In genomic region chr20:43508106-43508505, GRCh38 we compare ENCODE assay signal across 9 cellular contexts. TPM values are rescaled to one million over a fixed set of nuclear protein-coding genes. Genes with fewer than 3 reads are reported as not detected.
DNase-seq lines count a peak whose midpoint lies in the region; ATAC-seq and TF ChIP-seq lines count a peak whose summit lies in the region.
"Had no signal": no experiment of that assay in that cellular context is flagged by ENCODE, and none has a peak within 500 bp of the region (broad histone marks: within the 10 kb centered on the region; RNA-seq: fewer than 3 reads in every experiment).

No MANE protein-coding gene starts in this region.

- no peak for ATAC-seq in central memory CD8-positive, alpha-beta T cell (replicated peaks; ENCODE audit: extremely low read depth, poor library complexity, severe bottlenecking)
- no peak for ATAC-seq in GM21723 (IDR thresholded peaks at IDR 0.05; ENCODE audit: unreplicated experiment)

- H3K27me3 Mint-ChIP-seq in central memory CD8-positive, alpha-beta T cell = peaks cover 60% of the 10 kb centered on the region
- peaks cover 55% of the 10 kb centered on the region for H3K27me3 Mint-ChIP-seq in mesothelial cell of epicardium (ENCODE audit: low read depth)

- H3K36me3 Mint-ChIP-seq in central memory CD8-positive, alpha-beta T cell (ENCODE audit: insufficient read depth) = peaks cover 2% of the 10 kb centered on the region
- no peaks in the 10 kb centered on the region for H3K36me3 Mint-ChIP-seq in mesothelial cell of epicardium

- peak overlapping the region; percentile 55 for H3K4me3 Mint-ChIP-seq in central memory CD8-positive, alpha-beta T cell
- peak overlapping the region; percentile 76 for H3K4me3 Mint-ChIP-seq in mesothelial cell of epicardium

- no peaks in the 10 kb centered on the region for H3K9me3 Mint-ChIP-seq in central memory CD8-positive, alpha-beta T cell
- H3K9me3 Mint-ChIP-seq in mesothelial cell of epicardium = no peaks in the 10 kb centered on the region

- TF ChIP-seq CTCF in mesothelial cell of epicardium (IDR thresholded peaks at IDR 0.05; ENCODE audit: unreplicated experiment) = no peak

- no peak overlapping the region for H3K27ac Mint-ChIP-seq in central memory CD8-positive, alpha-beta T cell (ENCODE audit: low read depth)
- H3K27ac Mint-ChIP-seq in mesothelial cell of epicardium = no peak overlapping the region

- DNase-seq in stimulated activated CD4-positive, alpha-beta T cell treated with anti-CD3 and anti-CD28 coated beads, Interleukin-15, amount 100 ng/mL, for 24 hours = peak; percentile 25
- no peak for DNase-seq in stimulated activated CD4-positive, alpha-beta T cell treated with anti-CD3 and anti-CD28 coated beads, Interleukin-1b, Interleukin-23, amount 100 ng/mL, for 48 hours
- no peak for DNase-seq in central memory CD8-positive, alpha-beta T cell (ENCODE audit: low spot score in 2 of 2)
- DNase-seq in mesothelial cell of epicardium (ENCODE audit: low spot score in 2 of 2, unreplicated experiment in 2 of 2) = no peak
- DNase-seq in GM19238 (ENCODE audit: insufficient read length, low spot score) = no peak
- no peak for DNase-seq in cerebellar cortex (ENCODE audit: low spot score)
- DNase-seq in stimulated activated CD4-positive, alpha-beta T cell treated with anti-CD3 and anti-CD28 coated beads, Interleukin-2, amount 100 ng/mL, for 48 hours = no peak
- DNase-seq: SHP77 treated with DMSO at 0.1 percent for 48 hours had no signal

- no peaks in the 10 kb centered on the region for H3K4me1 Mint-ChIP-seq in central memory CD8-positive, alpha-beta T cell
- no peaks in the 10 kb centered on the region for H3K4me1 Mint-ChIP-seq in mesothelial cell of epicardium

RNA-seq across cellular contexts. Expression of gene L3MBTL1, which starts 0.6 kb away (rescaled TPM):
- 44.3 to 46.7 TPM (median 45.8 TPM) in 3 replicates for total RNA-seq in mesothelial cell of epicardium

RNA-seq across cellular contexts. Expression of gene SRSF6, which starts 50.4 kb away (rescaled TPM):
- total RNA-seq in mesothelial cell of epicardium = 298 to 316 TPM (median 309 TPM) in 3 replicates

RNA-seq across cellular contexts. Expression of gene SGK2, which starts 50.7 kb away (rescaled TPM):
- 7.3 to 10.5 TPM (median 9.9 TPM) in 3 replicates for total RNA-seq in mesothelial cell of epicardium
